Comparison of ENCODE assay signal across 20 cellular contexts in genomic region chr7:45084901-45085618, GRCh38. TPM values are rescaled to one million over a fixed set of nuclear protein-coding genes. Genes with fewer than 3 reads are reported as not detected.
DNase-seq lines count a peak whose midpoint lies in the region; ATAC-seq and TF ChIP-seq lines count a peak whose summit lies in the region.
"Had no signal": no experiment of that assay in that cellular context is flagged by ENCODE, and none has a peak within 500 bp of the region (broad histone marks: within the 10 kb centered on the region; RNA-seq: fewer than 3 reads in every experiment).

No MANE protein-coding gene starts in this region.

- H3K27ac ChIP-seq in caudate nucleus (ENCODE audit: low read depth, low read length) (peak overlapping the region; percentile 99), layer of hippocampus (ENCODE audit: low read depth, low read length) (peak overlapping the region; percentile 91), spleen (no peak overlapping the region)

- WGBS in spleen, 5 donors = 80 to 86% (median 85%) methylated on average over 19 to 24 of the region's 24 CpGs

- H3K27me3 ChIP-seq in layer of hippocampus (ENCODE audit: control insufficient read depth, insufficient read depth, low read length) (no peaks in the 10 kb centered on the region), spleen (replicated peaks in 1 of 7) (peaks cover 0 to 24% (median 11%) of the 10 kb centered on the region in 7 donors)
- H3K27me3 ChIP-seq: BE2C had no signal

- no peaks in the 10 kb centered on the region for H3K9me3 ChIP-seq in spleen
- H3K9me3 ChIP-seq: BE2C had no signal

- peaks cover 0 to 38% (median 20%) of the 10 kb centered on the region in 6 donors for H3K4me1 ChIP-seq in spleen

- peak; percentile 1 for DNase-seq in RPMI8226
- DNase-seq in caudate nucleus (lab: John Stamatoyannopoulos, UW) = no peak
- DNase-seq in spleen = peak; percentile 69
- no peak for DNase-seq in NCI-H510A (lab: John Stamatoyannopoulos, UW)
- DNase-seq in UCSD-AML1 (lab: John Stamatoyannopoulos, UW; ENCODE audit: unreplicated experiment) = no peak
- DNase-seq in GM19240 (ENCODE audit: insufficient read length, low spot score) = no peak
- DNase-seq: BE2C; CD4-positive, CD25-positive, alpha-beta regulatory T cell; DMS79 treated with DMSO at 0.1 percent for 48 hours; GOT3; HCEC 1CT; Karpas-422; MV-4-11; NCI-H187; NCI-H446; NCI-H526 treated with DMSO at 0.1 percent for 48 hours; SHP77 had no signal

- no peak for ATAC-seq in HG03457 (IDR thresholded peaks at IDR 0.05; ENCODE audit: unreplicated experiment)
- ATAC-seq: GM12878 had no signal

- H3K36me3 ChIP-seq in spleen = no peaks in the 10 kb centered on the region
- H3K36me3 ChIP-seq: BE2C had no signal

- TF ChIP-seq POLR2A in spleen (IDR thresholded peaks at IDR 0.05) = no peak

- H3K4me3 ChIP-seq in spleen = no peak overlapping the region
- H3K4me3 ChIP-seq: GM12878 had no signal

- no peak for TF ChIP-seq CTCF in spleen (IDR thresholded peaks at IDR 0.05 in 8 of 11, conservative IDR thresholded peaks at IDR 0.05 in 3 of 11)

- intact Hi-C loops in spleen (cut with DNase I; ENCODE audit: low total_unique reads) = no loop called here

RNA-seq across cellular contexts. Expression of gene NACAD, which starts 3.7 kb away (rescaled TPM):
- 1 to 10 TPM; 1.2 to 6.2 (median 3.4) TPM for total RNA-seq in spleen
- polyA plus RNA-seq in spleen = 1 to 10 TPM in 1 of 3 donors, under 1 TPM in 2; 0.30 to 1.0 (median 0.30) TPM
- total RNA-seq: GM12878 had no signal
- polyA plus RNA-seq: CD4-positive, CD25-positive, alpha-beta regulatory T cell; GM12878 had no signal

RNA-seq across cellular contexts. Expression of gene TBRG4, which starts 26.4 kb away (rescaled TPM):
- 10 to 100 TPM; 37.9 to 77.1 (median 67.4) TPM for total RNA-seq in spleen
- polyA plus RNA-seq in spleen = 10 to 100 TPM; 42.9 to 59.9 (median 46.2) TPM

Comparison
In these comparisons a context has a peak if more than half of its experiments do, and no peak if none do; other contexts are left out.
1. DNase-seq: peak in RPMI8226 (single experiment) and spleen (single experiment); none in caudate nucleus (0 of 61), NCI-H510A (single experiment), UCSD-AML1 (single experiment) and GM19240 (single experiment).
2. H3K27ac ChIP-seq: peak in caudate nucleus (single experiment) and layer of hippocampus (single experiment); none in spleen (0 of 8).